In the genomic region with DNA sequence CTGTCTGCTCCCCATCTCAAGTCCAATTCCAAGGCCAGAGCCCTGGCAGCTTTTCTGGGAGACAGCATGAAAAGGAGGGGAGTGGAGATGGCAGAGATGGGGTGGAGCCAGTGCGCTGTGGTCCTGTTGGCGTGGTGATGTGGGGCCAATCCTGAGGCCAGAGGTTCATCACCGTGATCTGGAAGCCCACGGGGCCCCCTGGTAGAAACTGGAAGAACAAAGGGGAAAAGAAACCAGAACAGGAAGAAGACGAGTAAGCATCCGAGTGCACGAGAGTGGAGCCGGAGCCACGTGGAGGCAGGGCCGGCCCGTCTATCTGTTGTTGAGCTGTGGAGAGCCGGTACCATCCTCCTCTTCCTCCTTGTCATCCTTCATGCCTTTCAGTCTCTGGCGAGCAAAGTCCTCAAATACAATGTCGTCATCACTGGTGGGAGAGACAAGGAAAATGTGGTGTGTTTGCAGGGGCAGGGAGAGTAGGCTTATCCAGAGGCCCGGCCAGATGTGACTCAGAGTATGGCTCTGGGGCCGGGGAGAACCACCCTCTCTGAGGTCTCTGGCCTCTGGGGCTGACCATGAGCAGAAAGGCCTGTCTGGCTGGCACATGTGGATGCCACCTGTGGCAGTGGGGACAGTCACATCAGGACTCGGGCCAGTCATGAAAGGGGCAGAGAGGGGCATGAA, we compare ENCODE assay signal across 14 cellular contexts. TPM values are rescaled to one million over a fixed set of nuclear protein-coding genes. Genes with fewer than 3 reads are reported as not detected.
DNase-seq lines count a peak whose midpoint lies in the region; ATAC-seq and TF ChIP-seq lines count a peak whose summit lies in the region.
"Had no signal": no experiment of that assay in that cellular context is flagged by ENCODE, and none has a peak within 500 bp of the region (broad histone marks: within the 10 kb centered on the region; RNA-seq: fewer than 3 reads in every experiment).

No MANE protein-coding gene starts in this region.

- DNase-seq in chondrocyte (ENCODE audit: low spot score) (peak; percentile 68), medulla oblongata (ENCODE audit: extremely low spot score) (peak; percentile 60), thyroid gland (no peak)
- DNase-seq in activated T-cell treated with anti-CD3 and anti-CD28 coated beads, Interleukin-2, amount 50 U/mL, for 48 hours, result no peak
- DNase-seq: activated CD4-positive, CD25-positive, alpha-beta regulatory T cell; body of pancreas; NCI-H1092 treated with DMSO at 0.1 percent for 48 hours; NCI-H446; SHP77 had no signal

- no peak for TF ChIP-seq POLR2A in thyroid gland (IDR thresholded peaks at IDR 0.05)

- TF ChIP-seq CTCF in chondrocyte (IDR thresholded peaks at IDR 0.05) (no peak), thyroid gland (IDR thresholded peaks at IDR 0.05) (no peak)

- no peaks in the 10 kb centered on the region for H3K9me3 ChIP-seq in BLaER1 treated with 17β-estradiol and CSF1 and Interleukin-3, amounts not matched to agents 10 nM and 100 nM (replicated peaks in 1 of 11)
- no peaks in the 10 kb centered on the region for H3K9me3 ChIP-seq in thyroid gland
- H3K9me3 ChIP-seq: body of pancreas had no signal

- H3K4me2 ChIP-seq in BLaER1 treated with 17β-estradiol and CSF1 and Interleukin-3, amounts not matched to agents 10 nM and 100 nM, result peak overlapping the region; percentile 50 to 80 (median 63); a peak in 21 of 22 replicates

- peaks cover 25 to 59% (median 50%) of the 10 kb centered on the region in 11 experiments for H3K36me3 ChIP-seq in BLaER1 treated with 17β-estradiol and CSF1 and Interleukin-3, amounts not matched to agents 10 nM and 100 nM
- no peaks in the 10 kb centered on the region for H3K36me3 ChIP-seq in thyroid gland

- 80 to 85% methylated on average over 17 of the region's 17 CpGs for WGBS in thyroid gland, 2 donors

- H3K4me1 ChIP-seq in BLaER1 treated with 17β-estradiol and CSF1 and Interleukin-3, amounts not matched to agents 10 nM and 100 nM, result peaks cover 48 to 81% (median 62%) of the 10 kb centered on the region in 10 experiments
- H3K4me1 ChIP-seq in thyroid gland, result no peaks in the 10 kb centered on the region
- H3K4me1 ChIP-seq: body of pancreas had no signal

- H3K27me3 ChIP-seq in BLaER1 treated with 17β-estradiol and CSF1 and Interleukin-3, amounts not matched to agents 10 nM and 100 nM, result no peaks in the 10 kb centered on the region
- H3K27me3 ChIP-seq in thyroid gland, result no peaks in the 10 kb centered on the region
- H3K27me3 ChIP-seq: body of pancreas had no signal

- H3K9ac ChIP-seq in BLaER1 treated with 17β-estradiol and CSF1 and Interleukin-3, amounts not matched to agents 10 nM and 100 nM, result peak overlapping the region in 10 of 11 experiments; percentile 16 to 52 (median 36); a peak in 12 of 22 replicates

- H3K27me3 Mint-ChIP-seq in IgD-negative memory B cell (no peaks in the 10 kb centered on the region), chondrocyte (ENCODE audit: low read depth) (no peaks in the 10 kb centered on the region)

- H3K4me3 ChIP-seq in BLaER1 treated with 17β-estradiol and CSF1 and Interleukin-3, amounts not matched to agents 10 nM and 100 nM, result no peak overlapping the region
- no peak overlapping the region for H3K4me3 ChIP-seq in thyroid gland (replicated peaks in 1 of 3)
- H3K4me3 ChIP-seq: body of pancreas had no signal

- peaks cover 1% of the 10 kb centered on the region for H3K36me3 Mint-ChIP-seq in IgD-negative memory B cell
- peaks cover 1% of the 10 kb centered on the region for H3K36me3 Mint-ChIP-seq in chondrocyte (ENCODE audit: low read depth)
- H3K36me3 Mint-ChIP-seq: mesothelial cell of epicardium had no signal

- no peaks in the 10 kb centered on the region for H3K9me3 Mint-ChIP-seq in IgD-negative memory B cell
- H3K9me3 Mint-ChIP-seq in chondrocyte (ENCODE audit: low read depth), result no peaks in the 10 kb centered on the region
- H3K9me3 Mint-ChIP-seq: mesothelial cell of epicardium had no signal

- H3K27ac Mint-ChIP-seq in IgD-negative memory B cell (peak overlapping the region in 2 of 3 donors; percentile 91 to 94), chondrocyte (ENCODE audit: unreplicated experiment) (no peak overlapping the region)
- H3K27ac Mint-ChIP-seq: mesothelial cell of epicardium had no signal

- peaks cover 0 to 84% (median 0%) of the 10 kb centered on the region in 11 experiments; a peak in 6 of 22 replicates for H4K20me1 ChIP-seq in BLaER1 treated with 17β-estradiol and CSF1 and Interleukin-3, amounts not matched to agents 10 nM and 100 nM

- H3K4me3 Mint-ChIP-seq in IgD-negative memory B cell, result peak overlapping the region in 1 of 4 donors; percentile 71
- no peak overlapping the region for H3K4me3 Mint-ChIP-seq in chondrocyte (ENCODE audit: unreplicated experiment)
- H3K4me3 Mint-ChIP-seq: mesothelial cell of epicardium had no signal

- ATAC-seq in GM21526 (IDR thresholded peaks at IDR 0.05; ENCODE audit: low FRiP score, unreplicated experiment), result no peak
- no peak for ATAC-seq in GM18907 (IDR thresholded peaks at IDR 0.05; ENCODE audit: unreplicated experiment)
- ATAC-seq: body of pancreas had no signal

- H3K4me1 Mint-ChIP-seq in IgD-negative memory B cell (peaks cover 23 to 34% (median 23%) of the 10 kb centered on the region in 3 donors), chondrocyte (ENCODE audit: low read depth) (peaks cover 5% of the 10 kb centered on the region)
- H3K4me1 Mint-ChIP-seq: mesothelial cell of epicardium had no signal

- H3K27ac ChIP-seq in BLaER1 treated with 17β-estradiol and CSF1 and Interleukin-3, amounts not matched to agents 10 nM and 100 nM, result peak overlapping the region in 10 of 11 experiments; percentile 30 to 90 (median 68); a peak in 20 of 22 replicates
- H3K27ac ChIP-seq in thyroid gland, result no peak overlapping the region
- H3K27ac ChIP-seq: body of pancreas had no signal

- intact Hi-C loops in thyroid gland (cut with DNase I), result no loop called here

RNA-seq across cellular contexts. Expression of a gene that starts 25.4 kb away (rescaled TPM):
- not detected for polyA plus RNA-seq in IgD-negative memory B cell
- total RNA-seq in chondrocyte (0.24 to 0.82 TPM (median 0.74 TPM) in 3 replicates), thyroid gland (under 1 TPM in 3 of 4 donors, not detected in 1; 0.67 to 0.89 (median 0.79) TPM)

Comparison
In these comparisons a context has a peak if more than half of its experiments do, and no peak if none do; other contexts are left out.
1. H3K27ac ChIP-seq: peak in BLaER1 treated with 17β-estradiol and CSF1 and Interleukin-3, amounts not matched to agents 10 nM and 100 nM (10 of 11); none in thyroid gland (0 of 3).
2. DNase-seq: peak in chondrocyte (single experiment) and medulla oblongata (single experiment); none in thyroid gland (0 of 2) and activated T-cell treated with anti-CD3 and anti-CD28 coated beads, Interleukin-2, amount 50 U/mL, for 48 hours (0 of 2).